16 cellular contexts compared by ENCODE assay signal in genomic region chr7:157480651-157481050, GRCh38.
DNase-seq lines count a peak whose midpoint lies in the region; ATAC-seq and TF ChIP-seq lines count a peak whose summit lies in the region.
"Had no signal": no experiment of that assay in that cellular context is flagged by ENCODE, and none has a peak within 500 bp of the region (broad histone marks: within the 10 kb centered on the region; RNA-seq: fewer than 3 reads in every experiment).

No MANE protein-coding gene starts in this region.

- no peak overlapping the region for H2BK20ac ChIP-seq in H9 (ENCODE audit: low read depth, low read length, poor library complexity, severe bottlenecking)

- no peaks in the 10 kb centered on the region for H3K79me2 ChIP-seq in H9 (ENCODE audit: insufficient read depth, low read length)

- H3K9me3 Mint-ChIP-seq in activated CD8-positive, alpha-beta T cell treated with anti-CD3 and anti-CD28 coated beads for 36 hours, result no peaks in the 10 kb centered on the region
- no peaks in the 10 kb centered on the region for H3K9me3 Mint-ChIP-seq in activated CD8-positive, alpha-beta T cell treated with anti-CD3 and anti-CD28 coated beads, Interleukin-2, amount 10 ng/mL, durations not matched to agents 7 days and 5 days (ENCODE audit: insufficient read depth)
- H3K9me3 Mint-ChIP-seq in H9, result peaks cover 0 to 2% of the 10 kb centered on the region in 2 experiments; a peak in 1 of 5 replicates

- intact Hi-C loops in activated CD8-positive, alpha-beta T cell treated with anti-CD3 and anti-CD28 coated beads for 36 hours (cut with micrococcal nuclease), result no loop called here
- intact Hi-C loops in sciatic nerve (cut with DNase I), result no loop called here

- no peaks in the 10 kb centered on the region for H3K79me1 ChIP-seq in H9 (ENCODE audit: insufficient read depth, low read depth, low read length, poor library complexity, severe bottlenecking)

- H3K23ac ChIP-seq in H9 (ENCODE audit: insufficient read length, low read depth, low read length), result no peak overlapping the region

- H3K4ac ChIP-seq in H9 (ENCODE audit: low read depth, low read length), result no peak overlapping the region

- no peak overlapping the region for H3K27ac ChIP-seq in H9 (ENCODE audit: insufficient read length, low read depth, low read length)
- H3K27ac ChIP-seq in foreskin keratinocyte, result no peak overlapping the region

- no peaks in the 10 kb centered on the region for H3K36me3 Mint-ChIP-seq in activated CD8-positive, alpha-beta T cell treated with anti-CD3 and anti-CD28 coated beads for 36 hours (ENCODE audit: low read depth)
- peaks cover 9% of the 10 kb centered on the region for H3K36me3 Mint-ChIP-seq in activated CD8-positive, alpha-beta T cell treated with anti-CD3 and anti-CD28 coated beads, Interleukin-2, amount 10 ng/mL, durations not matched to agents 7 days and 5 days (ENCODE audit: low read depth)
- no peaks in the 10 kb centered on the region; a peak in 1 of 7 replicates for H3K36me3 Mint-ChIP-seq in H9 (ENCODE audit: insufficient read depth in 1 of 3, low read depth in 3 of 3)

- no peak overlapping the region for H3T11ph ChIP-seq in H9 (ENCODE audit: low read length)

- no peak overlapping the region for H4K5ac ChIP-seq in H9 (ENCODE audit: insufficient read length, low read depth, low read length)

- H3K4me2 ChIP-seq in H9 (ENCODE audit: insufficient read depth, insufficient read length, low read length), result no peak overlapping the region

- H3K9me3 ChIP-seq in H9 (ENCODE audit: control insufficient read depth, low read depth, low read length), result no peaks in the 10 kb centered on the region

- H2BK5ac ChIP-seq in H9 (ENCODE audit: insufficient read length, low read length), result no peak overlapping the region

- H4K91ac ChIP-seq in H9 (ENCODE audit: insufficient read length, low read depth, low read length), result no peak overlapping the region

- no peak overlapping the region for H3K56ac ChIP-seq in H9 (ENCODE audit: insufficient read length, low read depth, low read length)

- H3K27ac Mint-ChIP-seq in activated CD8-positive, alpha-beta T cell treated with anti-CD3 and anti-CD28 coated beads for 36 hours, result no peak overlapping the region
- no peak overlapping the region for H3K27ac Mint-ChIP-seq in activated CD8-positive, alpha-beta T cell treated with anti-CD3 and anti-CD28 coated beads, Interleukin-2, amount 10 ng/mL, durations not matched to agents 7 days and 5 days
- no peak overlapping the region for H3K27ac Mint-ChIP-seq in H9
- H3K27ac Mint-ChIP-seq: B cell had no signal

- WGBS in H9 (ENCODE audit: extremely low coverage, insufficient read length, low lambda C conversion rate), result no CpG with 5 or more reads among the region's 14 CpGs

- no peak overlapping the region for H2BK120ac ChIP-seq in H9 (ENCODE audit: low read depth, low read length, poor library complexity, severe bottlenecking)

- H3K27me3 ChIP-seq in H9 (ENCODE audit: insufficient read depth, low read length) (no peaks in the 10 kb centered on the region; the same call in 1 of the 2 replicates), foreskin keratinocyte (no peaks in the 10 kb centered on the region)

- H2BK12ac ChIP-seq in H9 (ENCODE audit: insufficient read length, low read depth, low read length), result no peak overlapping the region

- no peaks in the 10 kb centered on the region for H3K23me2 ChIP-seq in H9 (ENCODE audit: insufficient read length, low read depth, low read length, poor library complexity, severe bottlenecking)

- no peak for TF ChIP-seq CTCF in activated CD8-positive, alpha-beta T cell treated with anti-CD3 and anti-CD28 coated beads for 36 hours (IDR thresholded peaks at IDR 0.05)
- TF ChIP-seq CTCF in H9 (conservative IDR thresholded peaks at IDR 0.05) (no peak), foreskin keratinocyte (conservative IDR thresholded peaks at IDR 0.05) (no peak)

- H3K4me3 Mint-ChIP-seq in activated CD8-positive, alpha-beta T cell treated with anti-CD3 and anti-CD28 coated beads for 36 hours, result no peak overlapping the region
- no peak overlapping the region for H3K4me3 Mint-ChIP-seq in activated CD8-positive, alpha-beta T cell treated with anti-CD3 and anti-CD28 coated beads, Interleukin-2, amount 10 ng/mL, durations not matched to agents 7 days and 5 days
- H3K4me3 Mint-ChIP-seq in H9, result no peak overlapping the region
- H3K4me3 Mint-ChIP-seq: B cell had no signal

- no peak for DNase-seq in activated CD8-positive, alpha-beta T cell treated with anti-CD3 and anti-CD28 coated beads for 36 hours
- DNase-seq in activated CD8-positive, alpha-beta T cell treated with anti-CD3 and anti-CD28 coated beads, Interleukin-2, amount 10 ng/mL, durations not matched to agents 7 days and 5 days, result no peak
- DNase-seq in H9, result peak; percentile 24
- no peak for DNase-seq in foreskin keratinocyte
- peak; percentile 49 for DNase-seq in sciatic nerve (ENCODE audit: low spot score)
- no peak for DNase-seq in germinal center (ENCODE audit: low spot score)
- no peak for DNase-seq in activated CD4-positive, alpha-beta T cell treated with anti-CD3 and anti-CD28 coated beads for 48 hours
- DNase-seq: DMS79 treated with DMSO at 0.1 percent for 48 hours, KG1, NCI-H1105 treated with DMSO at 0.1 percent for 48 hours, NCI-H1694 treated with DMSO at 0.1 percent for 48 hours, NCI-H510A, PC-3, RPMI8226 had no signal

- CTCF ChIA-PET in activated CD8-positive, alpha-beta T cell treated with anti-CD3 and anti-CD28 coated beads for 36 hours (lab: Charles Lee), result no interaction called here
- CTCF ChIA-PET in activated CD8-positive, alpha-beta T cell treated with anti-CD3 and anti-CD28 coated beads, Interleukin-2, amount 10 ng/mL, durations not matched to agents 7 days and 5 days (lab: Charles Lee), result no interaction called here

- peak; percentile 18 for ATAC-seq in activated CD8-positive, alpha-beta T cell treated with anti-CD3 and anti-CD28 coated beads for 36 hours
- ATAC-seq in activated CD8-positive, alpha-beta T cell treated with anti-CD3 and anti-CD28 coated beads, Interleukin-2, amount 10 ng/mL, durations not matched to agents 7 days and 5 days, result no peak
- peak; percentile 6 for ATAC-seq in foreskin keratinocyte
- ATAC-seq in sciatic nerve, result no peak
- ATAC-seq: HepG2, PC-3 had no signal

- H2AFZ ChIP-seq in H9 (ENCODE audit: low read length), result no peak overlapping the region

- no peak overlapping the region for H4K8ac ChIP-seq in H9 (replicated peaks; ENCODE audit: insufficient read length, low read depth, low read length)

- H3K18ac ChIP-seq in H9 (ENCODE audit: insufficient read length, low read depth, low read length), result no peak overlapping the region

- no peaks in the 10 kb centered on the region for H3K4me1 ChIP-seq in H9 (ENCODE audit: insufficient read depth, low read length)
- H3K4me1 ChIP-seq in foreskin keratinocyte, result no peaks in the 10 kb centered on the region

- peaks cover 18% of the 10 kb centered on the region for H3K4me1 Mint-ChIP-seq in activated CD8-positive, alpha-beta T cell treated with anti-CD3 and anti-CD28 coated beads for 36 hours (ENCODE audit: low read depth)
- H3K4me1 Mint-ChIP-seq in activated CD8-positive, alpha-beta T cell treated with anti-CD3 and anti-CD28 coated beads, Interleukin-2, amount 10 ng/mL, durations not matched to agents 7 days and 5 days (ENCODE audit: low read depth), result peaks cover 30% of the 10 kb centered on the region
- H3K4me1 Mint-ChIP-seq in H9, result no peaks in the 10 kb centered on the region

- peaks cover 2% of the 10 kb centered on the region for H3K27me3 Mint-ChIP-seq in activated CD8-positive, alpha-beta T cell treated with anti-CD3 and anti-CD28 coated beads for 36 hours
- H3K27me3 Mint-ChIP-seq in activated CD8-positive, alpha-beta T cell treated with anti-CD3 and anti-CD28 coated beads, Interleukin-2, amount 10 ng/mL, durations not matched to agents 7 days and 5 days (ENCODE audit: low read depth), result peaks cover 4% of the 10 kb centered on the region
- H3K27me3 Mint-ChIP-seq in H9 (ENCODE audit: low read depth), result peaks cover 66% of the 10 kb centered on the region

- no peak overlapping the region for H3K14ac ChIP-seq in H9 (ENCODE audit: insufficient read depth, low read length)

- no peak overlapping the region for H3K9ac ChIP-seq in H9 (ENCODE audit: extremely low read depth, insufficient read length, low read length)

- no peak overlapping the region for H2BK15ac ChIP-seq in H9 (ENCODE audit: low read depth, low read length)

- no peaks in the 10 kb centered on the region for H4K20me1 ChIP-seq in H9 (ENCODE audit: control insufficient read depth, insufficient read depth, insufficient read length)

- POLR2A ChIA-PET in activated CD8-positive, alpha-beta T cell treated with anti-CD3 and anti-CD28 coated beads for 36 hours (lab: Charles Lee), result interaction anchor here (0.6 kb wide), 1 partner anchor 904 kb away, joined by 4 read pairs; no protein-coding TSS in a partner anchor
- POLR2A ChIA-PET in activated CD8-positive, alpha-beta T cell treated with anti-CD3 and anti-CD28 coated beads, Interleukin-2, amount 10 ng/mL, durations not matched to agents 7 days and 5 days (lab: Charles Lee), result no interaction called here

- no peak overlapping the region for H2AK5ac ChIP-seq in H9 (ENCODE audit: insufficient read length, low read length)

Comparison
In these comparisons a context has a peak if more than half of its experiments do, and no peak if none do; other contexts are left out.
1. ATAC-seq: peak in activated CD8-positive, alpha-beta T cell treated with anti-CD3 and anti-CD28 coated beads for 36 hours (single experiment) and foreskin keratinocyte (single experiment); none in activated CD8-positive, alpha-beta T cell treated with anti-CD3 and anti-CD28 coated beads, Interleukin-2, amount 10 ng/mL, durations not matched to agents 7 days and 5 days (single experiment) and sciatic nerve (single experiment).
2. DNase-seq: peak in H9 (single experiment) and sciatic nerve (single experiment); none in activated CD8-positive, alpha-beta T cell treated with anti-CD3 and anti-CD28 coated beads for 36 hours (single experiment), activated CD8-positive, alpha-beta T cell treated with anti-CD3 and anti-CD28 coated beads, Interleukin-2, amount 10 ng/mL, durations not matched to agents 7 days and 5 days (single experiment), foreskin keratinocyte (0 of 2), germinal center (single experiment) and activated CD4-positive, alpha-beta T cell treated with anti-CD3 and anti-CD28 coated beads for 48 hours (single experiment).